ENCODE assay signal across 8 cellular contexts in genomic region chr6:70411948-70412796, GRCh38. TPM values are rescaled to one million over a fixed set of nuclear protein-coding genes. Genes with fewer than 3 reads are reported as not detected.
DNase-seq lines count a peak whose midpoint lies in the region; ATAC-seq, FAIRE-seq and TF ChIP-seq lines count a peak whose summit lies in the region.

No MANE protein-coding gene starts in this region.

- TF ChIP-seq CTCF in A549 (IDR thresholded peaks at IDR 0.05) = no peak
- no peak for TF ChIP-seq CTCF in cardiac fibroblast (IDR thresholded peaks at IDR 0.05; ENCODE audit: low read depth, low read length)

- TF ChIP-seq POLR2A in A549 (IDR thresholded peaks at IDR 0.05; ENCODE audit: low read length) = no peak

- CTCF ChIA-PET in A549 (lab: Yijun Ruan, JAX) = interaction anchor here (1.3 to 5.2 kb wide), 3 partner anchors 13 to 102 kb away, joined by 3 to 42 read pairs (median 6); no protein-coding TSS in a partner anchor

- peak overlapping the region; percentile 95 for H3K9ac ChIP-seq in HUES48 (ENCODE audit: low read depth, low read length)
- peak overlapping the region; percentile 57 to 83 for H3K9ac ChIP-seq in mucosa of rectum (ENCODE audit: low read depth in 1 of 2, low read length in 2 of 2)

- DNase-seq in A549 (ENCODE audit: low read depth in 1 of 2, low spot score in 1 of 2) = no peak
- DNase-seq in cardiac fibroblast (ENCODE audit: low read depth in 2 of 2) = no peak
- no peak for DNase-seq in GM03348 (ENCODE audit: low spot score)
- no peak for DNase-seq in LoVo (ENCODE audit: low spot score)
- DNase-seq in islet precursor cell = no peak

- TF ChIP-seq RAD21 in A549 (conservative IDR thresholded peaks at IDR 0.05 in 1 of 2, IDR thresholded peaks at IDR 0.05 in 1 of 2) = no peak

- H3K36me3 ChIP-seq in HUES48 (ENCODE audit: control insufficient read depth, insufficient read depth, low read length) (peaks cover 10% of the 10 kb centered on the region; the same call in 1 of the 2 replicates), mucosa of rectum (ENCODE audit: control insufficient read depth in 2 of 2, insufficient read depth in 2 of 2, low read length in 2 of 2) (no peaks in the 10 kb centered on the region)

- WGBS in A549 (ENCODE audit: missing lambda C conversion rate) = 93% methylated on average over 14 of the region's 14 CpGs

- FAIRE-seq in A549 (lab: Jason Lieb, UNC) = no peak

- H3K27ac ChIP-seq in A549 (peak overlapping the region; percentile 92 to 94), HUES48 (ENCODE audit: low read depth, low read length) (peak overlapping the region; percentile 86), mucosa of rectum (ENCODE audit: low read depth in 2 of 2, low read length in 2 of 2) (peak overlapping the region; percentile 82 to 90)

- H3K4me3 ChIP-seq in A549 (peak overlapping the region; percentile 77), HUES48 (ENCODE audit: low read depth, low read length) (peak overlapping the region; percentile 96), cardiac fibroblast (replicated peaks in 1 of 2; ENCODE audit: low read depth in 2 of 2, low read length in 2 of 2) (peak overlapping the region; percentile 94 to 97), mucosa of rectum (ENCODE audit: low read length in 2 of 2) (peak overlapping the region; percentile 97 to 99)

- no peak for TF ChIP-seq EP300 in A549 (IDR thresholded peaks at IDR 0.05)

- POLR2A ChIA-PET in A549 (lab: Yijun Ruan, JAX) = interaction anchor here (0.6 to 2.3 kb wide), 3 partner anchors 13 to 191 kb away, joined by 3 to 59 read pairs (median 5); no protein-coding TSS in a partner anchor

- peak overlapping the region; percentile 73 for H3K4me2 ChIP-seq in A549

- no peak for ATAC-seq in A549
- no peak for ATAC-seq in GM18498 (IDR thresholded peaks at IDR 0.05; ENCODE audit: unreplicated experiment)

- H3K27me3 ChIP-seq in HUES48 (ENCODE audit: control insufficient read depth, insufficient read depth, low read length) (no peaks in the 10 kb centered on the region), mucosa of rectum (ENCODE audit: control insufficient read depth in 2 of 2, insufficient read depth in 2 of 2, low read length in 2 of 2) (no peaks in the 10 kb centered on the region)

- peaks cover 26% of the 10 kb centered on the region; the same call in 2 of the 3 replicates for H3K4me1 ChIP-seq in A549
- peaks cover 7% of the 10 kb centered on the region for H3K4me1 ChIP-seq in HUES48 (ENCODE audit: control insufficient read depth, insufficient read depth, low read length)
- peaks cover 12 to 25% of the 10 kb centered on the region in 2 donors for H3K4me1 ChIP-seq in mucosa of rectum (ENCODE audit: control insufficient read depth in 2 of 2, insufficient read depth in 2 of 2, low read length in 2 of 2)

- H3K9me3 ChIP-seq in A549 (no peaks in the 10 kb centered on the region), HUES48 (ENCODE audit: control insufficient read depth, insufficient read depth, low read length) (no peaks in the 10 kb centered on the region), mucosa of rectum (ENCODE audit: control insufficient read depth in 2 of 2, low read length in 2 of 2) (no peaks in the 10 kb centered on the region)

TF ChIP-seq in A549, 52 proteins besides CTCF, POLR2A, EP300 and RAD21:
- TF ChIP-seq USF2 (IDR thresholded peaks at IDR 0.05) (no peak), REST (IDR thresholded peaks at IDR 0.05) (no peak)

RNA-seq across cellular contexts. Expression of gene FAM135A, which starts 1.1 kb away (rescaled TPM):
- polyA plus RNA-seq in A549 (2011; rRNA removed) = 24.6 and 33.6 TPM in 2 replicates
- polyA plus RNA-seq in A549 (2012; cell fraction: cytosol; rRNA removed) = 3.9 and 5.1 TPM in 2 replicates
- 2.4 and 3.9 TPM in 2 replicates for polyA plus RNA-seq in A549 (2012; cell fraction: nucleus; rRNA removed)
- 10.0 to 11.3 TPM (median 10.8 TPM) in 3 replicates for polyA plus RNA-seq in A549 (2017; fragmentation: RNase III; extraction: RNeasy Plus Mini Kit Qiagen cat#74134 plus additional on column Dnase treatment)
- 25.2 and 28.0 TPM in 2 replicates for polyA minus RNA-seq in A549 (2011; rRNA and poly(A)+ RNA removed)
